In the genomic region with DNA sequence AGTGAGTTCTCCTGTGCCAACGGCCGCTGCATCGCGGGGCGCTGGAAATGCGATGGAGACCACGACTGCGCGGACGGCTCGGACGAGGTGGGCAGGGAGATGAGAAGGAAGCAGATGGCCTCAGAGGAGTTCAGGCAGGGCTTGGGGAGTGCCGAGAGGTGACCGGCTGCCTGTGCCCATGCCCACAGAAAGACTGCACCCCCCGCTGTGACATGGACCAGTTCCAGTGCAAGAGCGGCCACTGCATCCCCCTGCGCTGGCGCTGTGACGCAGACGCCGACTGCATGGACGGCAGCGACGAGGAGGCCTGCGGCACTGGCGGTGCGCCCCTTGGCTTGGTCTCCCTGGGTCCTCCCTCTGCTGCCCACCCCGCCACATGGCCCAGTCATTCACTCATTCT, we compare ENCODE assay signal across 2 cellular contexts.
TF ChIP-seq lines count a peak whose summit lies in the region.

No MANE protein-coding gene starts in this region.

TF ChIP-seq in IMR-90, 13 proteins besides CTCF, POLR2A, EP300 and RAD21:
- TF ChIP-seq RFX5 (IDR thresholded peaks at IDR 0.05; ENCODE audit: low read depth, low read length): no peak
- no peak for TF ChIP-seq CEBPB (IDR thresholded peaks at IDR 0.05; ENCODE audit: low read depth, low read length)
- TF ChIP-seq MAZ (IDR thresholded peaks at IDR 0.05; ENCODE audit: borderline replicate concordance, low read depth, low read length): no peak

TF ChIP-seq in SK-N-SH treated with all-trans-retinoic acid at 6 μM for 48 hours, 23 proteins besides CTCF, POLR2A, EP300 and RAD21:
- TF ChIP-seq ISL1 (CRISPR knock-in tag; IDR thresholded peaks at IDR 0.05) (no peak), SNAI2 (CRISPR knock-in tag; IDR thresholded peaks at IDR 0.05) (no peak), PATZ1 (CRISPR knock-in tag; IDR thresholded peaks at IDR 0.05; ENCODE audit: borderline replicate concordance) (no peak), ZFP30 (CRISPR knock-in tag; IDR thresholded peaks at IDR 0.05) (no peak), TOX (CRISPR knock-in tag; IDR thresholded peaks at IDR 0.05; ENCODE audit: borderline replicate concordance) (no peak), CREB5 (CRISPR knock-in tag; IDR thresholded peaks at IDR 0.05; ENCODE audit: low read depth) (no peak), ZNF70 (CRISPR knock-in tag; IDR thresholded peaks at IDR 0.05) (no peak), ARNTL (CRISPR knock-in tag; IDR thresholded peaks at IDR 0.05; ENCODE audit: borderline replicate concordance, low read depth) (no peak), CSDC2 (CRISPR knock-in tag; IDR thresholded peaks at IDR 0.05) (no peak), BACH2 (CRISPR knock-in tag; IDR thresholded peaks at IDR 0.05; ENCODE audit: borderline replicate concordance) (no peak), ZNF8 (CRISPR knock-in tag; IDR thresholded peaks at IDR 0.05) (no peak), CSRNP3 (CRISPR knock-in tag; IDR thresholded peaks at IDR 0.05) (no peak), RARB (CRISPR knock-in tag; IDR thresholded peaks at IDR 0.05) (no peak), POU6F1 (CRISPR knock-in tag; IDR thresholded peaks at IDR 0.05; ENCODE audit: borderline replicate concordance, low read depth) (no peak), OSR1 (CRISPR knock-in tag; IDR thresholded peaks at IDR 0.05) (no peak), GLIS3 (CRISPR knock-in tag; IDR thresholded peaks at IDR 0.05) (no peak), ZNF565 (CRISPR knock-in tag; conservative IDR thresholded peaks at IDR 0.05; ENCODE audit: low read depth) (no peak), ZFP3 (CRISPR knock-in tag; IDR thresholded peaks at IDR 0.05) (no peak), TCF4 (CRISPR knock-in tag; IDR thresholded peaks at IDR 0.05; ENCODE audit: borderline replicate concordance) (no peak), ZC3H10 (CRISPR knock-in tag; IDR thresholded peaks at IDR 0.05) (no peak)
